In the genomic region with DNA sequence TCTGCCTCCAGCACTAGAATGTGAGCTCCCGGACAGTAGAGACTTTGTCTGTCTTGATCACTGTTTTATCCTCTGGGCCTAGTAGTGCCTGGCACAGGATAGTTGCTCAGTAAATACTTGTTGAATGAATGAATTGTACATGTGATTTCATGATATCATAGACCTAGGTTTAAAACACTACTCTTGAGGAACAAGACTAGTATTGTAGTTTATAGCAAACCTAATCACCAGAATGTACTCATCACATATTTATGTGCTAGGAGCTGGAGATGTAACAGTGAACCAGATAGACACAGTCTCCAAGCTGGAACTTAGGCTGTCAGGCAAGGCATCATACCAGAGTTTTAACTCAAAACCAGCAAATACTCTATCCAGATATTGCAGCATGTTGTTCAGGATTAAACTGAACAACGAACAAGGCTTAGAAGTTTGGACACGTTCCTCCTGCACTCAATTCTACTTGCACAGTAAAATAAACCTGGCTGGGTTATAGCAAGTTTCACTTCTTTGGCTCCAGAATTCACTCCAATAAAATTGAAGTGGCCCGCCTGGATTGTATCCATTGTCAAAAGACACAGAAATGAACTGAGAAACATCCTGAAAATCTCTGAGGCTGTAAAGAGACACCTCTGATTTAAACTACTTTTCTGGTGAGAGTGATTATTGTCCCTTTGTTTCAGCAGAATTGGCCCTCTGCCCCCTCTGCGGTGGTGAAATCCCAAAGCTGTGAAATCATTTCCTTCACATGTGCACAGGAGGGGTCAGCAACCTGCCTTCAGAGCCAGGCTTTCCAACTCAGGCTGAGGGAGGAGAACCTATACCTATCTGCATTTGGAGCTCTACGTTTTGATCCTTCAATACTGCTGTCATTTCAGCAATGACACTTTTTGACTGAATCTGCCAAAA, we compare ENCODE assay signal across 10 cellular contexts. TPM values are rescaled to one million over a fixed set of nuclear protein-coding genes. Genes with fewer than 3 reads are reported as not detected.
DNase-seq lines count a peak whose midpoint lies in the region; ATAC-seq and TF ChIP-seq lines count a peak whose summit lies in the region.
"Had no signal": no experiment of that assay in that cellular context is flagged by ENCODE, and none has a peak within 500 bp of the region (broad histone marks: within the 10 kb centered on the region; RNA-seq: fewer than 3 reads in every experiment).

No MANE protein-coding gene starts in this region.

- H3K27ac Mint-ChIP-seq in activated T-cell treated with anti-CD3 and anti-CD28 coated beads, Interleukin-2, amount 50 U/mL, for 72 hours, result peak overlapping the region; percentile 78
- H3K27ac Mint-ChIP-seq in activated T-cell treated with anti-CD3 and anti-CD28 coated beads, Interleukin-2, amount 50 U/mL, for 24 hours, result no peak overlapping the region

- no peak for TF ChIP-seq POLR2A in uterus (IDR thresholded peaks at IDR 0.05)

- ATAC-seq in activated T-cell treated with anti-CD3 and anti-CD28 coated beads, Interleukin-2, amount 50 U/mL, for 72 hours (replicated peaks in 1 of 2), result no peak
- ATAC-seq in lower lobe of right lung (peak in 1 of 2 donors; percentile 47), GM21447 (IDR thresholded peaks at IDR 0.05; ENCODE audit: unreplicated experiment) (no peak), GM18520 (IDR thresholded peaks at IDR 0.05; ENCODE audit: unreplicated experiment) (no peak)

- no peak for DNase-seq in activated T-cell treated with anti-CD3 and anti-CD28 coated beads, Interleukin-2, amount 50 U/mL, for 72 hours
- no peak for DNase-seq in activated T-cell treated with anti-CD3 and anti-CD28 coated beads, Interleukin-2, amount 50 U/mL, for 24 hours
- peak; percentile 88 for DNase-seq in dermis blood vessel endothelial cell
- DNase-seq in lower lobe of right lung, result peak; percentile 51
- peak; percentile 72 to 83 for DNase-seq in uterus
- no peak for DNase-seq in NCI-H345 (lab: John Stamatoyannopoulos, UW)
- DNase-seq: activated CD8-positive, alpha-beta memory T cell treated with anti-CD3 and anti-CD28 coated beads, Interleukin-2, amount 50 U/mL, for 4 hours had no signal

- H3K27me3 ChIP-seq in lower lobe of right lung (ENCODE audit: low read depth) (no peaks in the 10 kb centered on the region), uterus (no peaks in the 10 kb centered on the region)

- no peak overlapping the region for H3K4me3 ChIP-seq in lower lobe of right lung
- H3K4me3 ChIP-seq in uterus, result no peak overlapping the region

- peaks cover 18% of the 10 kb centered on the region for H3K27me3 Mint-ChIP-seq in activated T-cell treated with anti-CD3 and anti-CD28 coated beads, Interleukin-2, amount 50 U/mL, for 72 hours (ENCODE audit: low read depth)
- peaks cover 2% of the 10 kb centered on the region for H3K27me3 Mint-ChIP-seq in activated T-cell treated with anti-CD3 and anti-CD28 coated beads, Interleukin-2, amount 50 U/mL, for 24 hours

- peaks cover 0 to 7% of the 10 kb centered on the region in 2 donors for H3K36me3 Mint-ChIP-seq in activated T-cell treated with anti-CD3 and anti-CD28 coated beads, Interleukin-2, amount 50 U/mL, for 72 hours (ENCODE audit: insufficient read depth in 2 of 2)
- no peaks in the 10 kb centered on the region for H3K36me3 Mint-ChIP-seq in activated T-cell treated with anti-CD3 and anti-CD28 coated beads, Interleukin-2, amount 50 U/mL, for 24 hours (ENCODE audit: low read depth)

- peak overlapping the region in 1 of 2 donors; percentile 50 for H3K4me3 Mint-ChIP-seq in activated T-cell treated with anti-CD3 and anti-CD28 coated beads, Interleukin-2, amount 50 U/mL, for 72 hours
- H3K4me3 Mint-ChIP-seq in activated T-cell treated with anti-CD3 and anti-CD28 coated beads, Interleukin-2, amount 50 U/mL, for 24 hours, result no peak overlapping the region

- TF ChIP-seq CTCF in lower lobe of right lung (IDR thresholded peaks at IDR 0.05), result no peak
- TF ChIP-seq CTCF in uterus (IDR thresholded peaks at IDR 0.05), result no peak

- intact Hi-C loops in lower lobe of right lung (cut with DNase I) (no loop called here), uterus (cut with DNase I; ENCODE audit: low total_unique reads) (no loop called here)

- H3K9me3 Mint-ChIP-seq in activated T-cell treated with anti-CD3 and anti-CD28 coated beads, Interleukin-2, amount 50 U/mL, for 72 hours, result no peaks in the 10 kb centered on the region
- no peaks in the 10 kb centered on the region for H3K9me3 Mint-ChIP-seq in activated T-cell treated with anti-CD3 and anti-CD28 coated beads, Interleukin-2, amount 50 U/mL, for 24 hours

- no peaks in the 10 kb centered on the region for H3K36me3 ChIP-seq in lower lobe of right lung
- no peaks in the 10 kb centered on the region for H3K36me3 ChIP-seq in uterus

- peaks cover 80% of the 10 kb centered on the region for H3K4me1 Mint-ChIP-seq in activated T-cell treated with anti-CD3 and anti-CD28 coated beads, Interleukin-2, amount 50 U/mL, for 72 hours (ENCODE audit: low read depth)
- peaks cover 69% of the 10 kb centered on the region for H3K4me1 Mint-ChIP-seq in activated T-cell treated with anti-CD3 and anti-CD28 coated beads, Interleukin-2, amount 50 U/mL, for 24 hours (ENCODE audit: low read depth)

- no peaks in the 10 kb centered on the region for H3K9me3 ChIP-seq in lower lobe of right lung
- no peaks in the 10 kb centered on the region for H3K9me3 ChIP-seq in uterus

- H3K27ac ChIP-seq in lower lobe of right lung (peak overlapping the region; percentile 83), uterus (peak overlapping the region; percentile 64 to 65)

- H3K4me1 ChIP-seq in lower lobe of right lung (peaks cover 84% of the 10 kb centered on the region), uterus (peaks cover 0 to 4% of the 10 kb centered on the region in 2 donors)

RNA-seq across cellular contexts. Expression of gene GAB3, which starts 23.2 kb away (rescaled TPM):
- total RNA-seq in activated T-cell treated with anti-CD3 and anti-CD28 coated beads, Interleukin-2, amount 50 U/mL, for 72 hours, result 1 to 10 TPM; 6.2 to 8.4 TPM
- total RNA-seq in dermis blood vessel endothelial cell, result 12.1 and 14.1 TPM in 2 replicates
- 17.4 TPM for total RNA-seq in lower lobe of right lung
- total RNA-seq in uterus, result 10 to 100 TPM in 1 of 4 donors, 1 to 10 TPM in 3; 2.9 to 34.1 (median 7.2) TPM
- total RNA-seq: epithelial cell of proximal tubule had no signal

RNA-seq across cellular contexts. Expression of gene DKC1, which starts 35.0 kb away (rescaled TPM):
- 100 to 1,000 TPM in 1 of 2 donors, 10 to 100 TPM in 1; 92.7 to 111 TPM for total RNA-seq in activated T-cell treated with anti-CD3 and anti-CD28 coated beads, Interleukin-2, amount 50 U/mL, for 72 hours
- total RNA-seq in dermis blood vessel endothelial cell (45.6 and 71.2 TPM in 2 replicates), lower lobe of right lung (26.1 TPM), uterus (10 to 100 TPM in 2 of 4 donors, 1 to 10 TPM in 2; 6.4 to 36.4 (median 19.1) TPM)

Comparison
In these comparisons a context has a peak if more than half of its experiments do, and no peak if none do; other contexts are left out.
1. DNase-seq: peak in dermis blood vessel endothelial cell (single experiment), lower lobe of right lung (single experiment) and uterus (2 of 2); none in activated T-cell treated with anti-CD3 and anti-CD28 coated beads, Interleukin-2, amount 50 U/mL, for 72 hours (0 of 2), activated T-cell treated with anti-CD3 and anti-CD28 coated beads, Interleukin-2, amount 50 U/mL, for 24 hours (single experiment) and NCI-H345 (single experiment).